1 cellular context compared by ENCODE assay signal in the genomic region with DNA sequence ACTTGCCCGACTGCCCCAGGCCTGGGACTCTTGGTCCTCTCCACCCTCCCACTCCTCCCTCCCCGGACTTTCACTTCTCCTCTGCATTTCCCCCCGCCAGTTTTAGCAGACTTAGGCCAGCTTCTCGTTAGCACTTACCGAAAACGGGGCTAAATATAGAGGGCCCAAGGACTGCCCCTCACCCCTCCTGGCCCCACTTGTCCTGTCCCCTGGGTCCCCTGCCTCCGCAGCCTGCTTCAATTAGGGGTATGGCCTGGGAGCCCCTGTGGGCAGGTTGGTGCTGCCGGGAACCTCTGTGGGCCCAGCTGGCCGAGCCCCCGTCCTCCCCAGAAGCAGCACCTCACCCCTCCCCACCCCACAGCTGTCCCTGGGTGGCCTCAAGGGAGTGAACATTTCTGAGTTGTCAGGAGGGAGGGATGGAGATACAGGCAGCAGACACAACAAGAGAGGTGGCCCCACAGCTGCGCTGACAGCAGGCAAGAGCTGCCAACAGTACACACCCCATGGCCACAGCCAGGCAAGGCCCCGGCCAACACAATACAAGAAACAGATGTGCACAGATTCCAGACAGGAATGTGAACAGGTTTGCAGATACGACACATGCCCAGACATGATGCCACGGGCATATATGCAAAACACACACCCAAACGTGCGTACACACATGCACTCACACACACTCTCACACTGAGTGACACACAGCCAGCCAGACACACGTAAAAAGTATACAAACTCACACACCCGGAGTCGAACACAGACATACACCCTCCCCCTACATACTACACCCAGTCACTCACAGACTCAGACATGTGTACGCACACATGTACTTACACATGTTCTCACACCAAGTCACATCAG.
TF ChIP-seq lines count a peak whose summit lies in the region.

No MANE protein-coding gene starts in this region.

TF ChIP-seq in SK-N-SH, 30 proteins besides CTCF, POLR2A, EP300 and RAD21 (continued from another document):
- TF ChIP-seq ELF1 (IDR thresholded peaks at IDR 0.05) (no peak), SMC3 (IDR thresholded peaks at IDR 0.05; ENCODE audit: low read depth, low read length) (no peak; the same call in 1 of the 2 replicates), REST (IDR thresholded peaks at IDR 0.05; ENCODE audit: low read depth, low read length) (no peak), NFIC (IDR thresholded peaks at IDR 0.05; ENCODE audit: borderline replicate concordance) (no peak; the same call in 1 of the 2 replicates), TEAD4 (IDR thresholded peaks at IDR 0.05; ENCODE audit: borderline replicate concordance, insufficient read depth) (no peak), USF2 (IDR thresholded peaks at IDR 0.05; ENCODE audit: borderline replicate concordance, low read depth, low read length) (no peak), RCOR1 (IDR thresholded peaks at IDR 0.05; ENCODE audit: low read length) (peak; percentile 87), RXRA (IDR thresholded peaks at IDR 0.05; ENCODE audit: borderline replicate concordance, low read depth) (no peak), GABPA (IDR thresholded peaks at IDR 0.05; ENCODE audit: low read depth) (no peak), EZH2phosphoT487 (IDR thresholded peaks at IDR 0.05; ENCODE audit: borderline replicate concordance, low read depth) (no peak), MAX (IDR thresholded peaks at IDR 0.05; ENCODE audit: low read depth) (no peak), POLR2AphosphoS5 (IDR thresholded peaks at IDR 0.05; ENCODE audit: low read depth, low read length) (no peak), MXI1 (IDR thresholded peaks at IDR 0.05; ENCODE audit: low read depth, low read length) (peak; percentile 93)
- TF ChIP-seq, protein P1, sequence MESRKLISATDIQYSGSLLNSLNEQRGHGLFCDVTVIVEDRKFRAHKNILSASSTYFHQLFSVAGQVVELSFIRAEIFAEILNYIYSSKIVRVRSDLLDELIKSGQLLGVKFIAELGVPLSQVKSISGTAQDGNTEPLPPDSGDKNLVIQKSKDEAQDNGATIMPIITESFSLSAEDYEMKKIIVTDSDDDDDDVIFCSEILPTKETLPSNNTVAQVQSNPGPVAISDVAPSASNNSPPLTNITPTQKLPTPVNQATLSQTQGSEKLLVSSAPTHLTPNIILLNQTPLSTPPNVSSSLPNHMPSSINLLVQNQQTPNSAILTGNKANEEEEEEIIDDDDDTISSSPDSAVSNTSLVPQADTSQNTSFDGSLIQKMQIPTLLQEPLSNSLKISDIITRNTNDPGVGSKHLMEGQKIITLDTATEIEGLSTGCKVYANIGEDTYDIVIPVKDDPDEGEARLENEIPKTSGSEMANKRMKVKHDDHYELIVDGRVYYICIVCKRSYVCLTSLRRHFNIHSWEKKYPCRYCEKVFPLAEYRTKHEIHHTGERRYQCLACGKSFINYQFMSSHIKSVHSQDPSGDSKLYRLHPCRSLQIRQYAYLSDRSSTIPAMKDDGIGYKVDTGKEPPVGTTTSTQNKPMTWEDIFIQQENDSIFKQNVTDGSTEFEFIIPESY (IDR thresholded peaks at IDR 0.05; ENCODE audit: borderline replicate concordance, low read depth), result no peak
